Comparison of ENCODE assay signal across 8 cellular contexts in genomic region chr17:5468075-5468473, GRCh38. TPM values are rescaled to one million over a fixed set of nuclear protein-coding genes. Genes with fewer than 3 reads are reported as not detected.
DNase-seq lines count a peak whose midpoint lies in the region; ATAC-seq, FAIRE-seq and TF ChIP-seq lines count a peak whose summit lies in the region.

No MANE protein-coding gene starts in this region.

- H3K9ac ChIP-seq in HepG2 (ENCODE audit: insufficient read depth, low read depth, low read length) = peak overlapping the region; percentile 84

- intact Hi-C loops in HepG2 (cut with micrococcal nuclease; ENCODE audit: unreplicated experiment) = no loop called here

- POLR2A ChIA-PET in HepG2 (lab: Yijun Ruan, JAX) = interaction anchor here (0.8 to 2.9 kb wide), 5 partner anchors 8 to 35 kb away, joined by 3 to 51 read pairs (median 4); partner anchors contain the start of genes C1QBP, DERL2 and MIS12

- H3K27me3 ChIP-seq in HepG2 (ENCODE audit: control insufficient read depth in 1 of 2, insufficient read depth in 2 of 2, low read length in 2 of 2) = no peaks in the 10 kb centered on the region; a peak in 1 of 5 replicates

- 0% methylated on average over 17 of the region's 17 CpGs for WGBS in HepG2 (ENCODE audit: low lambda C conversion rate)

- no peak for TF ChIP-seq RAD21 in HepG2 (CRISPR knock-in tag; IDR thresholded peaks at IDR 0.05)

- 0 out of 2 replicates have a peak, but pooled peaks cover 10% of the 10 kb centered on the region for H4K20me1 ChIP-seq in HepG2 (ENCODE audit: insufficient read depth, low read length)

- peaks cover 38% of the 10 kb centered on the region for H3K4me1 ChIP-seq in HepG2 (ENCODE audit: insufficient read depth, low read length)

- ATAC-seq in HepG2 (peak; percentile 10; the same call in 2 of the 3 replicates), HG02970 (IDR thresholded peaks at IDR 0.05; ENCODE audit: low FRiP score, unreplicated experiment) (no peak)
- ATAC-seq in stimulated activated naive CD8-positive, alpha-beta T cell treated with anti-CD3 and anti-CD28 coated beads, Interleukin-15, Interleukin-2, amounts not matched to agents 100 U/mL and 50 U/mL, for 24 hours = no peak

- TF ChIP-seq EP300 in HepG2 (IDR thresholded peaks at IDR 0.05; ENCODE audit: low read depth in 2 of 2, low read length in 2 of 2) (no peak), HepG2 (CRISPR knock-in tag; IDR thresholded peaks at IDR 0.05; ENCODE audit: borderline replicate concordance) (no peak)

- no peak for FAIRE-seq in HepG2 (lab: Jason Lieb, UNC)

- H3K4me3 ChIP-seq in LNCaP clone FGC (ENCODE audit: low read depth, low read length) = peak overlapping the region; percentile 96
- peak overlapping the region; percentile 90 for H3K4me3 ChIP-seq in astrocyte of the cerebellum (ENCODE audit: low read depth, low read length)
- H3K4me3 ChIP-seq in HepG2 (replicated peaks in 1 of 3; ENCODE audit: insufficient read depth in 1 of 3, low read depth in 2 of 3, low read length in 3 of 3) = peak overlapping the region; percentile 91 to 97 (median 96)

- peak overlapping the region; percentile 98 for H3K4me2 ChIP-seq in HepG2 (ENCODE audit: low read depth, low read length)

- CTCF ChIA-PET in HepG2 (lab: Yijun Ruan, JAX; ENCODE audit: low intra/inter-chr PET ratio, low total read pairs) = no interaction called here

- DNase-seq in NCI-H1092 treated with DMSO at 0.1 percent for 48 hours (lab: John Stamatoyannopoulos, UW) = peak; percentile 4
- no peak for DNase-seq in NCI-H1092 (lab: John Stamatoyannopoulos, UW)
- no peak for DNase-seq in LNCaP clone FGC (ENCODE audit: low read depth)
- DNase-seq in astrocyte of the cerebellum (ENCODE audit: low read depth) = no peak
- DNase-seq in HepG2 (ENCODE audit: low spot score) = no peak
- DNase-seq in stimulated activated naive CD8-positive, alpha-beta T cell treated with anti-CD3 and anti-CD28 coated beads, Interleukin-15, Interleukin-2, amounts not matched to agents 100 U/mL and 50 U/mL, for 24 hours = peak; percentile 20
- DNase-seq in activated gamma-delta T cell treated with Interleukin-2 at 50 U/mL for 16 hours = no peak

- peaks cover 51% of the 10 kb centered on the region for H3K79me2 ChIP-seq in HepG2 (ENCODE audit: insufficient read depth, low read length)

- BruUV-seq in HepG2 (replicated peaks; lab: Mats Ljungman, UMichigan) = no TSS peak

- H3K9me3 ChIP-seq in HepG2 (ENCODE audit: low read length) = no peaks in the 10 kb centered on the region

- no peak for TF ChIP-seq POLR2A in HepG2 (IDR thresholded peaks at IDR 0.05; ENCODE audit: insufficient read depth in 1 of 2, low read depth in 2 of 2, low read length in 2 of 2)

- no peak overlapping the region for H2AFZ ChIP-seq in HepG2 (ENCODE audit: low read length)

- TF ChIP-seq CTCF in LNCaP clone FGC (IDR thresholded peaks at IDR 0.05; ENCODE audit: control insufficient read depth, extremely low read depth, insufficient read depth) (no peak), astrocyte of the cerebellum (IDR thresholded peaks at IDR 0.05; ENCODE audit: low read depth, low read length, missing control alignments) (no peak), HepG2 (CRISPR knock-in tag; IDR thresholded peaks at IDR 0.05) (no peak)

- peak overlapping the region; percentile 67 for H3K27ac ChIP-seq in HepG2 (ENCODE audit: extremely low read length, insufficient read depth, low read length)

- peaks cover 1 to 9% of the 10 kb centered on the region in 2 experiments; a peak in 2 of 5 replicates for H3K36me3 ChIP-seq in HepG2 (replicated peaks in 1 of 2; ENCODE audit: control insufficient read depth in 1 of 2, insufficient read depth in 2 of 2, low read length in 2 of 2)

- in situ Hi-C loops in astrocyte of the cerebellum (cut with HindIII; ENCODE audit: low sequenced_read_pairs) (no loop called here), HepG2 (cut with HindIII; ENCODE audit: extremely low pct_ligation_motif_present, low pct_unique_long_range_greater_than_20kb) (no loop called here)

RNA-seq across cellular contexts. Expression of gene DHX33, which starts 0.7 kb away (rescaled TPM):
- 20.1 and 34.8 TPM in 2 replicates for total RNA-seq in HepG2 (2016; rRNA removed; fragmentation: Illumina TruSeq; extraction: Trizol)
- 12.8 and 14.6 TPM in 2 replicates for total RNA-seq in HepG2 (2016; cell fraction: cytosol; rRNA removed; fragmentation: Illumina TruSeq; extraction: Trizol; ENCODE audit: low read depth)
- 20.9 and 31.1 TPM in 2 replicates for total RNA-seq in HepG2 (2016; cell fraction: insoluble cytoplasmic fraction; rRNA removed; fragmentation: Illumina TruSeq; extraction: Trizol)
- 16.8 and 16.9 TPM in 2 replicates for total RNA-seq in HepG2 (2016; cell fraction: membrane; rRNA removed; fragmentation: Illumina TruSeq; extraction: Trizol)
- total RNA-seq in HepG2 (2016; cell fraction: nucleus; rRNA removed; fragmentation: Illumina TruSeq; extraction: Trizol) = 20.4 and 22.7 TPM in 2 replicates
- polyA plus RNA-seq in HepG2 (2011; rRNA removed) = 15.5 and 18.4 TPM in 2 replicates
- polyA plus RNA-seq in HepG2 (2011; cell fraction: cytosol; rRNA removed) = 11.2 and 12.3 TPM in 2 replicates
- 20.2 and 22.4 TPM in 2 replicates for polyA plus RNA-seq in HepG2 (2011; cell fraction: nucleus; rRNA removed)
- 15.6 and 16.6 TPM in 2 replicates for polyA plus RNA-seq in HepG2 (2012)
- 1.8 TPM in 2 replicates for polyA plus RNA-seq in HepG2 (2016; cell fraction: cytosol; fragmentation: Illumina TruSeq; extraction: Trizol; ENCODE audit: low read depth)
- 29.3 and 33.3 TPM in 2 replicates for polyA plus RNA-seq in HepG2 (2016; cell fraction: insoluble cytoplasmic fraction; fragmentation: Illumina TruSeq; extraction: Trizol; ENCODE audit: low read depth)
- polyA plus RNA-seq in HepG2 (2016; cell fraction: membrane; fragmentation: Illumina TruSeq; extraction: Trizol; ENCODE audit: low read depth) = 7.2 TPM in 2 replicates
- 46.3 and 53.5 TPM in 2 replicates for polyA plus RNA-seq in HepG2 (2016; cell fraction: nucleus; fragmentation: Illumina TruSeq; extraction: Trizol; ENCODE audit: insufficient read depth, low read depth)
- 44.5 and 49.7 TPM in 2 replicates for polyA minus RNA-seq in HepG2 (2011; rRNA and poly(A)+ RNA removed; ENCODE audit: low replicate concordance)
- 17.9 and 18.8 TPM in 2 replicates for polyA minus RNA-seq in HepG2 (2011; cell fraction: cytosol; rRNA and poly(A)+ RNA removed)
- polyA minus RNA-seq in HepG2 (2011; cell fraction: nucleus; rRNA and poly(A)+ RNA removed) = 14.9 and 15.3 TPM in 2 replicates

RNA-seq across cellular contexts. Expression of gene DERL2, which starts 17.9 kb away (rescaled TPM):
- total RNA-seq in HepG2 (2016; rRNA removed; fragmentation: Illumina TruSeq; extraction: Trizol) = 41.4 and 59.3 TPM in 2 replicates
- 25.6 and 28.7 TPM in 2 replicates for total RNA-seq in HepG2 (2016; cell fraction: cytosol; rRNA removed; fragmentation: Illumina TruSeq; extraction: Trizol; ENCODE audit: low read depth)
- total RNA-seq in HepG2 (2016; cell fraction: insoluble cytoplasmic fraction; rRNA removed; fragmentation: Illumina TruSeq; extraction: Trizol) = 38.6 and 66.1 TPM in 2 replicates
- total RNA-seq in HepG2 (2016; cell fraction: membrane; rRNA removed; fragmentation: Illumina TruSeq; extraction: Trizol) = 33.6 and 39.9 TPM in 2 replicates
- total RNA-seq in HepG2 (2016; cell fraction: nucleus; rRNA removed; fragmentation: Illumina TruSeq; extraction: Trizol) = 60.7 and 77.4 TPM in 2 replicates
- polyA plus RNA-seq in HepG2 (2011; rRNA removed) = 59.0 and 65.2 TPM in 2 replicates
- 34.0 and 50.7 TPM in 2 replicates for polyA plus RNA-seq in HepG2 (2011; cell fraction: cytosol; rRNA removed)
- 63.2 and 65.1 TPM in 2 replicates for polyA plus RNA-seq in HepG2 (2011; cell fraction: nucleus; rRNA removed)
- 36.4 and 42.5 TPM in 2 replicates for polyA plus RNA-seq in HepG2 (2012)
- polyA plus RNA-seq in HepG2 (2016; cell fraction: cytosol; fragmentation: Illumina TruSeq; extraction: Trizol; ENCODE audit: low read depth) = 37.6 and 45.6 TPM in 2 replicates
- polyA plus RNA-seq in HepG2 (2016; cell fraction: insoluble cytoplasmic fraction; fragmentation: Illumina TruSeq; extraction: Trizol; ENCODE audit: low read depth) = 43.9 and 63.4 TPM in 2 replicates
- polyA plus RNA-seq in HepG2 (2016; cell fraction: membrane; fragmentation: Illumina TruSeq; extraction: Trizol; ENCODE audit: low read depth) = 36.3 and 44.4 TPM in 2 replicates
- 159 and 169 TPM in 2 replicates for polyA plus RNA-seq in HepG2 (2016; cell fraction: nucleus; fragmentation: Illumina TruSeq; extraction: Trizol; ENCODE audit: insufficient read depth, low read depth)
- polyA minus RNA-seq in HepG2 (2011; rRNA and poly(A)+ RNA removed; ENCODE audit: low replicate concordance) = 21.7 and 35.4 TPM in 2 replicates
- 22.2 and 22.9 TPM in 2 replicates for polyA minus RNA-seq in HepG2 (2011; cell fraction: cytosol; rRNA and poly(A)+ RNA removed)
- 54.3 and 57.7 TPM in 2 replicates for polyA minus RNA-seq in HepG2 (2011; cell fraction: nucleus; rRNA and poly(A)+ RNA removed)

RNA-seq across cellular contexts. Expression of gene MIS12, which starts 18.3 kb away (rescaled TPM):
- 28.0 and 28.3 TPM in 2 replicates for total RNA-seq in HepG2 (2016; rRNA removed; fragmentation: Illumina TruSeq; extraction: Trizol)
- total RNA-seq in HepG2 (2016; cell fraction: cytosol; rRNA removed; fragmentation: Illumina TruSeq; extraction: Trizol; ENCODE audit: low read depth) = 7.9 and 8.3 TPM in 2 replicates
- 28.6 and 31.1 TPM in 2 replicates for total RNA-seq in HepG2 (2016; cell fraction: insoluble cytoplasmic fraction; rRNA removed; fragmentation: Illumina TruSeq; extraction: Trizol)
- 24.4 and 27.4 TPM in 2 replicates for total RNA-seq in HepG2 (2016; cell fraction: membrane; rRNA removed; fragmentation: Illumina TruSeq; extraction: Trizol)
- 27.4 and 28.9 TPM in 2 replicates for total RNA-seq in HepG2 (2016; cell fraction: nucleus; rRNA removed; fragmentation: Illumina TruSeq; extraction: Trizol)
- 13.4 and 16.2 TPM in 2 replicates for polyA plus RNA-seq in HepG2 (2011; rRNA removed)
- 3.8 and 6.1 TPM in 2 replicates for polyA plus RNA-seq in HepG2 (2011; cell fraction: cytosol; rRNA removed)
- 21.4 and 24.6 TPM in 2 replicates for polyA plus RNA-seq in HepG2 (2011; cell fraction: nucleus; rRNA removed)
- 12.6 and 13.8 TPM in 2 replicates for polyA plus RNA-seq in HepG2 (2012)
- 4.5 and 6.2 TPM in 2 replicates for polyA plus RNA-seq in HepG2 (2016; cell fraction: cytosol; fragmentation: Illumina TruSeq; extraction: Trizol; ENCODE audit: low read depth)
- polyA plus RNA-seq in HepG2 (2016; cell fraction: insoluble cytoplasmic fraction; fragmentation: Illumina TruSeq; extraction: Trizol; ENCODE audit: low read depth) = 23.5 and 29.2 TPM in 2 replicates
- 13.9 and 15.0 TPM in 2 replicates for polyA plus RNA-seq in HepG2 (2016; cell fraction: membrane; fragmentation: Illumina TruSeq; extraction: Trizol; ENCODE audit: low read depth)
- polyA plus RNA-seq in HepG2 (2016; cell fraction: nucleus; fragmentation: Illumina TruSeq; extraction: Trizol; ENCODE audit: insufficient read depth, low read depth) = 57.5 and 58.5 TPM in 2 replicates
- 10.3 and 37.9 TPM in 2 replicates for polyA minus RNA-seq in HepG2 (2011; rRNA and poly(A)+ RNA removed; ENCODE audit: low replicate concordance)
- 5.1 and 7.9 TPM in 2 replicates for polyA minus RNA-seq in HepG2 (2011; cell fraction: cytosol; rRNA and poly(A)+ RNA removed)
- polyA minus RNA-seq in HepG2 (2011; cell fraction: nucleus; rRNA and poly(A)+ RNA removed) = 8.7 and 9.5 TPM in 2 replicates

RNA-seq across cellular contexts. Expression of gene C1QBP, which starts 29.1 kb away (rescaled TPM):
- 631 and 680 TPM in 2 replicates for total RNA-seq in HepG2 (2016; rRNA removed; fragmentation: Illumina TruSeq; extraction: Trizol)
- total RNA-seq in HepG2 (2016; cell fraction: cytosol; rRNA removed; fragmentation: Illumina TruSeq; extraction: Trizol; ENCODE audit: low read depth) = 223 and 253 TPM in 2 replicates
- total RNA-seq in HepG2 (2016; cell fraction: insoluble cytoplasmic fraction; rRNA removed; fragmentation: Illumina TruSeq; extraction: Trizol) = 605 and 675 TPM in 2 replicates
- total RNA-seq in HepG2 (2016; cell fraction: membrane; rRNA removed; fragmentation: Illumina TruSeq; extraction: Trizol) = 338 and 363 TPM in 2 replicates
- total RNA-seq in HepG2 (2016; cell fraction: nucleus; rRNA removed; fragmentation: Illumina TruSeq; extraction: Trizol) = 227 and 273 TPM in 2 replicates
- 143 and 219 TPM in 2 replicates for polyA plus RNA-seq in HepG2 (2011; rRNA removed)
- polyA plus RNA-seq in HepG2 (2011; cell fraction: cytosol; rRNA removed) = 153 and 205 TPM in 2 replicates
- polyA plus RNA-seq in HepG2 (2011; cell fraction: nucleus; rRNA removed) = 59.5 and 75.2 TPM in 2 replicates
- 262 and 271 TPM in 2 replicates for polyA plus RNA-seq in HepG2 (2012)
- polyA plus RNA-seq in HepG2 (2016; cell fraction: cytosol; fragmentation: Illumina TruSeq; extraction: Trizol; ENCODE audit: low read depth) = 208 and 216 TPM in 2 replicates
- polyA plus RNA-seq in HepG2 (2016; cell fraction: insoluble cytoplasmic fraction; fragmentation: Illumina TruSeq; extraction: Trizol; ENCODE audit: low read depth) = 559 and 587 TPM in 2 replicates
- 287 and 298 TPM in 2 replicates for polyA plus RNA-seq in HepG2 (2016; cell fraction: membrane; fragmentation: Illumina TruSeq; extraction: Trizol; ENCODE audit: low read depth)
- 354 and 385 TPM in 2 replicates for polyA plus RNA-seq in HepG2 (2016; cell fraction: nucleus; fragmentation: Illumina TruSeq; extraction: Trizol; ENCODE audit: insufficient read depth, low read depth)
- polyA minus RNA-seq in HepG2 (2011; rRNA and poly(A)+ RNA removed; ENCODE audit: low replicate concordance) = 48.7 and 110 TPM in 2 replicates
- 109 and 144 TPM in 2 replicates for polyA minus RNA-seq in HepG2 (2011; cell fraction: cytosol; rRNA and poly(A)+ RNA removed)
- polyA minus RNA-seq in HepG2 (2011; cell fraction: nucleus; rRNA and poly(A)+ RNA removed) = 43.8 and 49.1 TPM in 2 replicates

RNA-seq across cellular contexts. Expression of gene RPAIN, which starts 48.1 kb away (rescaled TPM):
- 54.7 and 58.5 TPM in 2 replicates for total RNA-seq in HepG2 (2016; rRNA removed; fragmentation: Illumina TruSeq; extraction: Trizol)
- 16.2 and 18.9 TPM in 2 replicates for total RNA-seq in HepG2 (2016; cell fraction: cytosol; rRNA removed; fragmentation: Illumina TruSeq; extraction: Trizol; ENCODE audit: low read depth)
- 54.9 and 62.0 TPM in 2 replicates for total RNA-seq in HepG2 (2016; cell fraction: insoluble cytoplasmic fraction; rRNA removed; fragmentation: Illumina TruSeq; extraction: Trizol)
- total RNA-seq in HepG2 (2016; cell fraction: membrane; rRNA removed; fragmentation: Illumina TruSeq; extraction: Trizol) = 22.7 and 27.6 TPM in 2 replicates
- 50.9 and 60.8 TPM in 2 replicates for total RNA-seq in HepG2 (2016; cell fraction: nucleus; rRNA removed; fragmentation: Illumina TruSeq; extraction: Trizol)
- polyA plus RNA-seq in HepG2 (2011; rRNA removed) = 36.3 and 42.1 TPM in 2 replicates
- 26.3 and 28.2 TPM in 2 replicates for polyA plus RNA-seq in HepG2 (2011; cell fraction: cytosol; rRNA removed)
- 40.9 and 53.2 TPM in 2 replicates for polyA plus RNA-seq in HepG2 (2011; cell fraction: nucleus; rRNA removed)
- 28.1 and 30.8 TPM in 2 replicates for polyA plus RNA-seq in HepG2 (2012)
- polyA plus RNA-seq in HepG2 (2016; cell fraction: cytosol; fragmentation: Illumina TruSeq; extraction: Trizol; ENCODE audit: low read depth) = 10.1 TPM in 2 replicates
- 44.0 and 48.5 TPM in 2 replicates for polyA plus RNA-seq in HepG2 (2016; cell fraction: insoluble cytoplasmic fraction; fragmentation: Illumina TruSeq; extraction: Trizol; ENCODE audit: low read depth)
- polyA plus RNA-seq in HepG2 (2016; cell fraction: membrane; fragmentation: Illumina TruSeq; extraction: Trizol; ENCODE audit: low read depth) = 14.2 and 15.2 TPM in 2 replicates
- 80.1 and 81.6 TPM in 2 replicates for polyA plus RNA-seq in HepG2 (2016; cell fraction: nucleus; fragmentation: Illumina TruSeq; extraction: Trizol; ENCODE audit: insufficient read depth, low read depth)
- 19.9 and 28.3 TPM in 2 replicates for polyA minus RNA-seq in HepG2 (2011; rRNA and poly(A)+ RNA removed; ENCODE audit: low replicate concordance)
- polyA minus RNA-seq in HepG2 (2011; cell fraction: cytosol; rRNA and poly(A)+ RNA removed) = 7.7 and 10.6 TPM in 2 replicates
- 50.2 and 57.8 TPM in 2 replicates for polyA minus RNA-seq in HepG2 (2011; cell fraction: nucleus; rRNA and poly(A)+ RNA removed)

Comparison
In these comparisons a context has a peak if more than half of its experiments do, and no peak if none do; other contexts are left out.
1. DNase-seq: peak in NCI-H1092 treated with DMSO at 0.1 percent for 48 hours (single experiment) and stimulated activated naive CD8-positive, alpha-beta T cell treated with anti-CD3 and anti-CD28 coated beads, Interleukin-15, Interleukin-2, amounts not matched to agents 100 U/mL and 50 U/mL, for 24 hours (single experiment); none in NCI-H1092 (single experiment), LNCaP clone FGC (single experiment), astrocyte of the cerebellum (single experiment), HepG2 (single experiment) and activated gamma-delta T cell treated with Interleukin-2 at 50 U/mL for 16 hours (single experiment).
2. Peak in every context shown above with its lines, with median percentiles within 50 percentile points of each other: H3K4me3 ChIP-seq.